8 cellular contexts compared by ENCODE assay signal in the genomic region with DNA sequence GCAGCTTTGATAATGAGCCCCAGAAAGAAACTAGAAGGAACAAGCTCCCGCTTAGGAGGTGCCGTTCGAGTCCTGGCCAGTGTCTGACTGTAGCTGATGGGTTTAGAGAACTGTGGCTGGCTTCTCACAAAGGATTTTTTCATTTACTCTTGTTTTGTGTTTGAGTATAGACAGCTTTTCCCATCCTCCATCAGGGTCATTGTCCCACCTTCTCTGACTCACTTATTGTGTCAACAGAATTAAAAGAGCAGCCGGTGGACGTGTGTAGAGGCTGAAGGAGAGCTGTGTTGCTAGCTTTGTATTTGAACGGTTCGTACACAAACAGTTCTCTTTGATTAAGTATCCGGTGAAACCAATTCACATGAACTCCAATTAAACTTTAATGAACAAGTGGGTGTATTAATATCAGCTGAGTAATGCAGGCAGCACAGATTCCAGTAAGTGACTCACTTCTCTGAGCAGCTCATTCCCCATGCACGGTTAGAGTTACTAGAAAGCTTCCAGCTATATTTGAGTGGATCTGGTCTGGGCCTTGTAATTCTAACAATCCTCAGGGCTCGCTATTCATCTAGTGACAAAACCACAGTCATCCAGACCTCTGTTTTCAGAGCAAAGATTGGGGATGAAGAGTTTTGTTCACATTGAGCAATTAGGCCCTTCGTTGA.
DNase-seq lines count a peak whose midpoint lies in the region; ATAC-seq and TF ChIP-seq lines count a peak whose summit lies in the region.

No MANE protein-coding gene starts in this region.

- no peak overlapping the region for H3K18ac ChIP-seq in neuronal stem cell (ENCODE audit: low read length)

- no peaks in the 10 kb centered on the region for H3K9me3 ChIP-seq in neuronal stem cell (replicated peaks in 1 of 2; ENCODE audit: control insufficient read depth in 2 of 2, insufficient read depth in 1 of 2, low read depth in 1 of 2, low read length in 2 of 2)
- no peaks in the 10 kb centered on the region for H3K9me3 ChIP-seq in effector memory CD4-positive, alpha-beta T cell (ENCODE audit: control insufficient read depth, low read length)

- no peak overlapping the region for H2BK15ac ChIP-seq in neuronal stem cell (ENCODE audit: low read length)

- H4K8ac ChIP-seq in neuronal stem cell (ENCODE audit: low read depth, low read length): no peak overlapping the region

- H2BK120ac ChIP-seq in neuronal stem cell (ENCODE audit: low read depth, low read length): no peak overlapping the region

- H3K14ac ChIP-seq in neuronal stem cell (ENCODE audit: low read length): no peak overlapping the region

- H3K4me3 ChIP-seq in epithelial cell of proximal tubule (ENCODE audit: low read depth, low read length): peak overlapping the region; percentile 19
- peak overlapping the region in 1 of 2 donors; percentile 26 for H3K4me3 ChIP-seq in neuronal stem cell (ENCODE audit: low read length in 2 of 2)
- no peak overlapping the region for H3K4me3 ChIP-seq in effector memory CD4-positive, alpha-beta T cell (ENCODE audit: insufficient read depth, low read depth, low read length, poor library complexity, severe bottlenecking)

- H3K4me2 ChIP-seq in neuronal stem cell (ENCODE audit: insufficient read depth, low read length, poor library complexity, severe bottlenecking): no peak overlapping the region

- no peak overlapping the region for H3K23ac ChIP-seq in neuronal stem cell (ENCODE audit: low read depth, low read length, poor library complexity)

- no peak overlapping the region for H2AK5ac ChIP-seq in neuronal stem cell (ENCODE audit: low read depth, low read length)

- H3K27me3 ChIP-seq in neuronal stem cell (ENCODE audit: control insufficient read depth in 3 of 3, insufficient read depth in 3 of 3, low read depth in 1 of 3, low read length in 3 of 3): no peaks in the 10 kb centered on the region
- no peaks in the 10 kb centered on the region for H3K27me3 ChIP-seq in effector memory CD4-positive, alpha-beta T cell (replicated peaks; ENCODE audit: control insufficient read depth, insufficient read depth, low read length, poor library complexity, severe bottlenecking)

- H3K79me1 ChIP-seq in neuronal stem cell (ENCODE audit: low read depth, low read length): peaks cover 2% of the 10 kb centered on the region

- peak; percentile 87 for DNase-seq in H4 (ENCODE audit: low spot score)
- peak; percentile 41 for DNase-seq in NCI-H69 (lab: John Stamatoyannopoulos, UW)
- peak; percentile 100 for DNase-seq in epithelial cell of proximal tubule (ENCODE audit: low read depth)
- DNase-seq in neuronal stem cell (ENCODE audit: low spot score): no peak
- no peak for DNase-seq in effector memory CD4-positive, alpha-beta T cell
- no peak for DNase-seq in iPS-NIHi7 (ENCODE audit: extremely low spot score)

- ATAC-seq in HG02798 (IDR thresholded peaks at IDR 0.05; ENCODE audit: poor library complexity, unreplicated experiment): no peak
- ATAC-seq in GM21825 (IDR thresholded peaks at IDR 0.05; ENCODE audit: unreplicated experiment): no peak

- H3K36me3 ChIP-seq in neuronal stem cell (replicated peaks in 1 of 2; ENCODE audit: control insufficient read depth in 2 of 2, insufficient read depth in 2 of 2, low read length in 2 of 2): no peaks in the 10 kb centered on the region
- H3K36me3 ChIP-seq in effector memory CD4-positive, alpha-beta T cell (ENCODE audit: control insufficient read depth, insufficient read depth, low read length): no peaks in the 10 kb centered on the region

- H3K4ac ChIP-seq in neuronal stem cell (ENCODE audit: low read length): no peak overlapping the region

- no peak for TF ChIP-seq CTCF in epithelial cell of proximal tubule (conservative IDR thresholded peaks at IDR 0.05; ENCODE audit: low read depth, low read length)

- H2BK5ac ChIP-seq in neuronal stem cell (ENCODE audit: low read length): no peak overlapping the region

- no peak overlapping the region for H3K27ac ChIP-seq in neuronal stem cell (replicated peaks; ENCODE audit: low read length)
- H3K27ac ChIP-seq in effector memory CD4-positive, alpha-beta T cell (ENCODE audit: insufficient read depth, low read length, poor library complexity, severe bottlenecking): no peak overlapping the region

- H4K91ac ChIP-seq in neuronal stem cell (ENCODE audit: low read depth, low read length, poor library complexity): no peak overlapping the region

- peak overlapping the region; percentile 72 for H2AFZ ChIP-seq in neuronal stem cell (ENCODE audit: low read length)

- no peak overlapping the region for H3K9ac ChIP-seq in neuronal stem cell (ENCODE audit: low read depth, low read length, poor library complexity)

- no peak overlapping the region for H2BK12ac ChIP-seq in neuronal stem cell (ENCODE audit: low read length)

- no CpG with 5 or more reads among the region's 11 CpGs for WGBS in neuronal stem cell (ENCODE audit: extremely low coverage in 2 of 2, insufficient read length in 2 of 2, insufficient replicate concordance in 1 of 2), 2 donors

- peaks cover 17 to 23% of the 10 kb centered on the region in 2 donors for H3K4me1 ChIP-seq in neuronal stem cell (ENCODE audit: control insufficient read depth in 2 of 2, insufficient read depth in 1 of 2, low read depth in 1 of 2, low read length in 2 of 2)
- peaks cover 8% of the 10 kb centered on the region for H3K4me1 ChIP-seq in effector memory CD4-positive, alpha-beta T cell (ENCODE audit: control insufficient read depth, insufficient read depth, low read length, poor library complexity, severe bottlenecking)

Comparison
In these comparisons a context has a peak if more than half of its experiments do, and no peak if none do; other contexts are left out.
1. DNase-seq: peak in H4 (single experiment), NCI-H69 (single experiment) and epithelial cell of proximal tubule (single experiment); none in neuronal stem cell (single experiment), effector memory CD4-positive, alpha-beta T cell (0 of 3) and iPS-NIHi7 (single experiment).